Comparison of ENCODE assay signal across 25 cellular contexts in genomic region chr18:8825729-8826375, GRCh38.
DNase-seq lines count a peak whose midpoint lies in the region; ATAC-seq, FAIRE-seq and TF ChIP-seq lines count a peak whose summit lies in the region.
"Had no signal": no experiment of that assay in that cellular context is flagged by ENCODE, and none has a peak within 500 bp of the region (broad histone marks: within the 10 kb centered on the region; RNA-seq: fewer than 3 reads in every experiment).

No MANE protein-coding gene starts in this region.

- H3K36me3 Mint-ChIP-seq in neural crest cell (ENCODE audit: low read depth) = peaks cover 12% of the 10 kb centered on the region
- H3K36me3 Mint-ChIP-seq: CD4-positive, CD25-positive, alpha-beta regulatory T cell; CD8-positive, alpha-beta memory T cell had no signal

- H4K20me1 ChIP-seq in K562 (replicated peaks; ENCODE audit: control insufficient read depth, insufficient read depth, low read length) = no peaks in the 10 kb centered on the region; the same call in 1 of the 2 replicates

- H3K9me3 ChIP-seq in AG04450 (ENCODE audit: control insufficient read depth, insufficient read depth, low read length) (peaks cover 5% of the 10 kb centered on the region; the same call in 1 of the 2 replicates), K562 (replicated peaks; ENCODE audit: control insufficient read depth, insufficient read depth, low read depth, low read length) (no peaks in the 10 kb centered on the region)
- H3K9me3 ChIP-seq: A549 had no signal

- H3K4me1 Mint-ChIP-seq in neural crest cell = peaks cover 26% of the 10 kb centered on the region
- H3K4me1 Mint-ChIP-seq: CD4-positive, CD25-positive, alpha-beta regulatory T cell; CD8-positive, alpha-beta memory T cell had no signal

- H3K9ac ChIP-seq in K562 (ENCODE audit: insufficient read depth in 1 of 2, low read depth in 2 of 2, low read length in 2 of 2) = 0 out of 4 replicates have a peak overlapping the region, but pooled peaks of 1 of the 2 experiments have one; percentile 12

- POLR2A ChIA-PET in AG04450 (lab: Yijun Ruan, JAX) = no interaction called here
- POLR2A ChIA-PET in K562 (lab: Yijun Ruan, JAX) = interaction anchor here (0.6 to 1.2 kb wide), 4 partner anchors 8 to 50 kb away, joined by 3 to 5 read pairs (median 3); no protein-coding TSS in a partner anchor

- H3K4me3 Mint-ChIP-seq in neural crest cell = no peak overlapping the region
- H3K4me3 Mint-ChIP-seq: CD4-positive, CD25-positive, alpha-beta regulatory T cell; CD8-positive, alpha-beta memory T cell; HFFc6 had no signal

- H3K4me2 ChIP-seq in K562 (ENCODE audit: insufficient read depth, low read length) = no peak overlapping the region
- H3K4me2 ChIP-seq: A549 had no signal

- no peaks in the 10 kb centered on the region for H3K79me2 ChIP-seq in K562 (ENCODE audit: control insufficient read depth, insufficient read depth, low read length)

- no peaks in the 10 kb centered on the region for H3K27me3 ChIP-seq in AG04450 (ENCODE audit: control insufficient read depth, insufficient read depth, low read length)
- H3K27me3 ChIP-seq in K562 (ENCODE audit: control insufficient read depth in 2 of 2, insufficient read depth in 2 of 2, low read length in 2 of 2) = peaks cover 35 to 76% of the 10 kb centered on the region in 2 experiments

- TF ChIP-seq CTCF in AG04450 (IDR thresholded peaks at IDR 0.05; ENCODE audit: low read depth, low read length) = no peak
- no peak for TF ChIP-seq CTCF in K562 (IDR thresholded peaks at IDR 0.05 in 2 of 3, conservative IDR thresholded peaks at IDR 0.05 in 1 of 3; ENCODE audit: insufficient read depth in 2 of 3, low read depth in 1 of 3, low read length in 3 of 3)
- TF ChIP-seq CTCF in neural crest cell (conservative IDR thresholded peaks at IDR 0.05) = no peak

- no peak for TF ChIP-seq RAD21 in K562 (CRISPR knock-in tag; conservative IDR thresholded peaks at IDR 0.05 in 1 of 2, IDR thresholded peaks at IDR 0.05 in 1 of 2)

- H3K27ac Mint-ChIP-seq in neural crest cell (ENCODE audit: unreplicated experiment) = peak overlapping the region; percentile 80
- H3K27ac Mint-ChIP-seq: CD4-positive, CD25-positive, alpha-beta regulatory T cell; CD8-positive, alpha-beta memory T cell; HFFc6 had no signal

- H3K27ac ChIP-seq in AG04450 (ENCODE audit: low read depth, low read length) (peak overlapping the region; percentile 11), K562 (ENCODE audit: extremely low read depth, low read depth, low read length) (no peak overlapping the region)
- H3K27ac ChIP-seq: 22Rv1, HL-60 had no signal

- no peaks in the 10 kb centered on the region for H3K9me1 ChIP-seq in K562 (ENCODE audit: control insufficient read depth, insufficient read depth, low read length)

- H3K36me3 ChIP-seq in K562 (ENCODE audit: control insufficient read depth, insufficient read depth, low read length) = no peaks in the 10 kb centered on the region

- peaks cover 0 to 26% of the 10 kb centered on the region in 2 experiments; a peak in 4 of 5 replicates for H3K4me1 ChIP-seq in K562 (replicated peaks in 1 of 2; ENCODE audit: control insufficient read depth in 2 of 2, insufficient read depth in 2 of 2, low read length in 2 of 2)

- no peak for TF ChIP-seq POLR2A in K562 (conservative IDR thresholded peaks at IDR 0.05)

- in situ Hi-C loops in K562 (cut with MboI) = no loop called here

- ATAC-seq in K562 (no peak), GM18519 (IDR thresholded peaks at IDR 0.05; ENCODE audit: low FRiP score, unreplicated experiment) (no peak)
- ATAC-seq: A549, HCT116 had no signal

- 19% methylated on average over 20 of the region's 20 CpGs for WGBS in K562 (ENCODE audit: insufficient coverage, low coverage, missing lambda C conversion rate)

- CTCF ChIA-PET in AG04450 (lab: Charles Lee) = interaction anchor here (0.6 kb wide), 1 partner anchor 124 kb away, joined by 3 read pairs; no protein-coding TSS in a partner anchor
- CTCF ChIA-PET in K562 (lab: Yijun Ruan, JAX; ENCODE audit: low intra/inter-chr PET ratio) = no interaction called here

- no peaks in the 10 kb centered on the region for H3K9me3 Mint-ChIP-seq in neural crest cell
- H3K9me3 Mint-ChIP-seq: CD8-positive, alpha-beta memory T cell; HFFc6 had no signal

- no TSS peak for BruUV-seq in K562 (replicated peaks; lab: Mats Ljungman, UMichigan)

- FAIRE-seq in K562 (lab: Jason Lieb, UNC) = no peak
- FAIRE-seq: A549, GM12892, GM18507 had no signal

- H3K27me3 Mint-ChIP-seq in neural crest cell (ENCODE audit: low read depth) = no peaks in the 10 kb centered on the region

- no peak overlapping the region for H3K4me3 ChIP-seq in AG04450 (ENCODE audit: low read depth, low read length)
- no peak overlapping the region for H3K4me3 ChIP-seq in K562
- H3K4me3 ChIP-seq: A549 had no signal

- intact Hi-C loops in K562 (cut with micrococcal nuclease) = no loop called here

- no peak overlapping the region for H2AFZ ChIP-seq in K562 (ENCODE audit: low read depth, low read length)

- TF ChIP-seq EP300 in K562 (IDR thresholded peaks at IDR 0.05; ENCODE audit: low read length) = no peak

- DNase-seq in DMS 273 (lab: John Stamatoyannopoulos, UW; ENCODE audit: unreplicated experiment) (peak; percentile 10), DMS 273 treated with DMSO at 0.1 percent for 48 hours (lab: John Stamatoyannopoulos, UW) (no peak), AG04450 (ENCODE audit: low read depth, low spot score) (no peak), K562 (ENCODE audit: extremely low read depth in 1 of 4, low spot score in 3 of 4) (no peak), neural crest cell (ENCODE audit: low read depth, low spot score) (no peak), SW480 (ENCODE audit: low spot score) (no peak), hypothalamus (lab: John Stamatoyannopoulos, UW) (no peak)
- DNase-seq: C1 segment of cervical spinal cord; CD4-positive, CD25-positive, alpha-beta regulatory T cell; CD8-positive, alpha-beta memory T cell; COR-L47; DMS153; DMS79; GDM1; GOT3; H7; HFFc6; IMR-90 had no signal

TF ChIP-seq in K562, 482 proteins besides CTCF, POLR2A, EP300 and RAD21:
- TF ChIP-seq POLR2G (IDR thresholded peaks at IDR 0.05; ENCODE audit: low read depth, low read length) = peak; percentile 38; the same call in 1 of the 2 replicates
- TF ChIP-seq RUNX1 (IDR thresholded peaks at IDR 0.05; ENCODE audit: low read depth) = no peak
